Comparison of ENCODE assay signal across 8 cellular contexts in the genomic region with DNA sequence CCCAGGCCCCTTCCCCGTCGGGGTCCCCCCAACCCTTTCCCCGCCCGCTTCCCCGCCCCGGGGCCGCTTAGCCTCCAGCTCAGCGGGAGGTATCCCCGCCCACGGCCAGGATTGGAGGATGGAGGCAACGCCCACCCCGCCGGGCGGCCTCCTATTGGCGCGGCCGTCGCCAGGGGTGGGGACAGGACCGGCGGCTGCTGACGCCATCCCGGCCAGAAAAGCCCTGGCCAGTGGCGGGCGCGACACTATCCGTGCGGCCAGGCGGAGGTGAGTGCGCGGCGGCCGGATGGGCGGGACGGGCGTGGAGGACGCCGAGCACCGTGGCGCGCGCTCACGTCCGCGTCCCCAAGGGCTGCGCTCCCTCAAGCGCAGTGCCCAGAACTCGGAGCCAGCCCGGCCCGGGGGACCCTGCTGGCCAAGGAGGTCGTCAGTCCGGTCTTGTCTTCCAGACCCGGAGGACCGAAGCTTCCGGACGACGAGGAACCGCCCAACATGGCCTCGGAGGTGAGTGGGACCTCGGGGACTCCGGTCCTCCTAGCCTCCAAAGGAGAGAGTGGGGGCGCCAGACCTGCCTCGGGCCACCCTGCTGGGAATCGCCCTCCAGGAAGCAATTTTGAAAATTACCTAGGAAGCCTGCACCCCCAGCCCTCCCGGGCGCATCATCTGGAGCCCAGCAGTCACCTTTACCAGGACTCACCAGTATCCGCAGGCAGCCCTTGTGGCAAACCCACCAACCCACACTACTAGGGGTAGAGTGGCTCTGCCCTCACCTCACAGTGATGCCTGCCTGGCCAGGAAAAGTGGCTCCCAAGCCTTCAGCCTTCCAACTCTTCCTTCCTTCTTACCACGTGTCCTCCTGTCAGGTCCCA. TPM values are rescaled to one million over a fixed set of nuclear protein-coding genes. Genes with fewer than 3 reads are reported as not detected.
DNase-seq lines count a peak whose midpoint lies in the region; ATAC-seq, FAIRE-seq and TF ChIP-seq lines count a peak whose summit lies in the region.

ASL (plus strand) TSS at position 230 of the 869 bp plus-strand sequence; CDS start at position 493, 263 bp downstream.

- H3K36me3 ChIP-seq in HUES48 (ENCODE audit: control insufficient read depth, insufficient read depth, low read length) (no peaks in the 10 kb centered on the region), OCI-LY1 (ENCODE audit: insufficient read depth, low read length) (no peaks in the 10 kb centered on the region), endothelial cell of umbilical vein (ENCODE audit: control insufficient read depth in 2 of 2, extremely low read depth in 1 of 2, insufficient read depth in 2 of 2, low read length in 2 of 2) (peaks cover 0 to 2% of the 10 kb centered on the region in 2 experiments)

- H3K27me3 ChIP-seq in HUES48 (ENCODE audit: control insufficient read depth, insufficient read depth, low read length) (no peaks in the 10 kb centered on the region), OCI-LY1 (ENCODE audit: insufficient read depth, low read length) (no peaks in the 10 kb centered on the region), endothelial cell of umbilical vein (ENCODE audit: control insufficient read depth in 2 of 2, insufficient read depth in 2 of 2, low read length in 2 of 2) (no peaks in the 10 kb centered on the region)

- H3K4me3 Mint-ChIP-seq in Calu3 (ENCODE audit: low read depth, unreplicated experiment): peak within 1 kb of the TSS; percentile 77

- peak; percentile 96 for FAIRE-seq in endothelial cell of umbilical vein (lab: Jason Lieb, UNC)

- no peaks in the 10 kb centered on the region for H3F3A ChIP-seq in OCI-LY1 (ENCODE audit: insufficient read depth, low read length)

- DNase-seq in Calu3: peak; percentile 92
- DNase-seq in activated T-cell treated with anti-CD3 and anti-CD28 coated beads for 1 hour (ENCODE audit: low read depth): peak; percentile 78
- peak; percentile 93 for DNase-seq in endothelial cell of umbilical vein (ENCODE audit: low read depth, low spot score)
- peak; percentile 92 for DNase-seq in middle frontal gyrus (ENCODE audit: extremely low spot score, low spot score)
- DNase-seq in stimulated activated CD8-positive, alpha-beta memory T cell treated with anti-CD3 and anti-CD28 coated beads, Interleukin-2, amount 100 ng/mL, for 1 hour (ENCODE audit: low read depth in 2 of 2): peak; percentile 73 to 78

- H3K27me3 Mint-ChIP-seq in Calu3 (ENCODE audit: unreplicated experiment): no peaks in the 10 kb centered on the region

- H3K4me1 ChIP-seq in HUES48 (ENCODE audit: control insufficient read depth, insufficient read depth, low read length): peaks cover 7% of the 10 kb centered on the region
- H3K4me1 ChIP-seq in OCI-LY1 (ENCODE audit: insufficient read depth, low read length, severe bottlenecking): peaks cover 12% of the 10 kb centered on the region
- H3K4me1 ChIP-seq in endothelial cell of umbilical vein (ENCODE audit: control insufficient read depth, extremely low read depth, insufficient read depth, low read length): peaks cover 11% of the 10 kb centered on the region

- BruUV-seq in Calu3 (replicated peaks; lab: Mats Ljungman, UMichigan) (TSS peak; percentile 82), endothelial cell of umbilical vein (replicated peaks; lab: Mats Ljungman, UMichigan) (TSS peak; percentile 66)

- 0 out of 2 replicates have a peak within 1 kb of the TSS, but pooled peaks have one; percentile 27 for H2AFZ ChIP-seq in OCI-LY1 (ENCODE audit: low read length)
- peak within 1 kb of the TSS; percentile 90 for H2AFZ ChIP-seq in endothelial cell of umbilical vein (ENCODE audit: low read depth, low read length)

- H3K9me3 Mint-ChIP-seq in Calu3 (ENCODE audit: low read depth, unreplicated experiment): no peaks in the 10 kb centered on the region

- H3K27ac ChIP-seq in HUES48 (ENCODE audit: low read depth, low read length) (peak within 1 kb of the TSS; percentile 18), OCI-LY1 (ENCODE audit: low read depth, low read length, poor library complexity, severe bottlenecking) (peak within 1 kb of the TSS; percentile 11), endothelial cell of umbilical vein (ENCODE audit: insufficient read depth, low read depth, low read length) (peak within 1 kb of the TSS; percentile 61)

- TF ChIP-seq CTCF in Calu3 (IDR thresholded peaks at IDR 0.05; ENCODE audit: unreplicated experiment) (no peak), OCI-LY1 (IDR thresholded peaks at IDR 0.05; ENCODE audit: low read length) (peak; percentile 43), endothelial cell of umbilical vein (IDR thresholded peaks at IDR 0.05; ENCODE audit: extremely low read depth in 1 of 2, insufficient read depth in 1 of 2, low read depth in 1 of 2, low read length in 2 of 2) (no peak)

- H3K9me3 ChIP-seq in HUES48 (ENCODE audit: control insufficient read depth, insufficient read depth, low read length) (no peaks in the 10 kb centered on the region), OCI-LY1 (ENCODE audit: low read length) (no peaks in the 10 kb centered on the region), endothelial cell of umbilical vein (replicated peaks; ENCODE audit: control insufficient read depth, insufficient read depth, low read length) (no peaks in the 10 kb centered on the region)

- TF ChIP-seq POLR2A in endothelial cell of umbilical vein (IDR thresholded peaks at IDR 0.05; ENCODE audit: low read depth, low read length): peak; percentile 86

- H3K9ac ChIP-seq in HUES48 (ENCODE audit: low read depth, low read length) (peak within 1 kb of the TSS; percentile 71), OCI-LY1 (ENCODE audit: low read length) (peak within 1 kb of the TSS; percentile 73), endothelial cell of umbilical vein (replicated peaks; ENCODE audit: extremely low read depth, insufficient read depth, low read length) (peak within 1 kb of the TSS; percentile 82)

- H4K20me1 ChIP-seq in OCI-LY1 (ENCODE audit: insufficient read depth, low read length) (no peaks in the 10 kb centered on the region), endothelial cell of umbilical vein (replicated peaks; ENCODE audit: control insufficient read depth, extremely low read depth, insufficient read depth, low read length) (no peaks in the 10 kb centered on the region)

- CTCF ChIA-PET in Calu3 (lab: Charles Lee): interaction anchor here (0.5 to 1.2 kb wide), 6 partner anchors 8 to 204 kb away, joined by 3 to 8 read pairs (median 4); no protein-coding TSS in a partner anchor
- CTCF ChIA-PET in endothelial cell of umbilical vein (lab: Charles Lee): interaction anchor here (0.5 to 1.4 kb wide), 3 partner anchors 45 to 769 kb away, joined by 3 to 8 read pairs (median 3); no protein-coding TSS in a partner anchor

- H3K79me2 ChIP-seq in OCI-LY1 (ENCODE audit: insufficient read depth, low read length) (no peaks in the 10 kb centered on the region), endothelial cell of umbilical vein (ENCODE audit: control insufficient read depth, insufficient read depth, low read length) (peaks cover 14% of the 10 kb centered on the region)

- no peaks in the 10 kb centered on the region for H3K9me1 ChIP-seq in endothelial cell of umbilical vein (replicated peaks; ENCODE audit: control insufficient read depth, extremely low read depth, insufficient read depth, low read length)

- peaks cover 17% of the 10 kb centered on the region for H3K36me3 Mint-ChIP-seq in Calu3 (ENCODE audit: insufficient read depth, unreplicated experiment)

- H3K4me1 Mint-ChIP-seq in Calu3 (ENCODE audit: low read depth, unreplicated experiment): peaks cover 5% of the 10 kb centered on the region

- H3K4me2 ChIP-seq in OCI-LY1 (ENCODE audit: low read length) (peak within 1 kb of the TSS; percentile 83), endothelial cell of umbilical vein (ENCODE audit: insufficient read depth, low read length) (peak within 1 kb of the TSS; percentile 63)

- H3K27ac Mint-ChIP-seq in Calu3 (ENCODE audit: unreplicated experiment): peak within 1 kb of the TSS; percentile 84

- POLR2A ChIA-PET in endothelial cell of umbilical vein (lab: Charles Lee): interaction anchor here (0.6 kb wide), 2 partner anchors 9 to 39 kb away, joined by 3 to 4 read pairs; partner anchors contain the start of gene CRCP

- intact Hi-C loops in Calu3 (cut with micrococcal nuclease; ENCODE audit: unreplicated experiment) (no loop called here), endothelial cell of umbilical vein (cut with micrococcal nuclease) (loop anchor here (1.0 kb wide), 2 partner anchors 45 to 417 kb away; no protein-coding TSS in a partner anchor)

- dilution Hi-C loops in endothelial cell of umbilical vein (cut with MboI; ENCODE audit: extremely low pct_ligation_motif_present, low sequenced_read_pairs): no loop called here

- no peaks in the 10 kb centered on the region for H3K9me2 ChIP-seq in OCI-LY1 (ENCODE audit: low read depth, low read length)

- H3K4me3 ChIP-seq in HUES48 (ENCODE audit: low read depth, low read length): peak within 1 kb of the TSS; percentile 86
- peak within 1 kb of the TSS; percentile 78 for H3K4me3 ChIP-seq in OCI-LY1 (ENCODE audit: low read depth, low read length, poor library complexity, severe bottlenecking)
- H3K4me3 ChIP-seq in endothelial cell of umbilical vein (replicated peaks in 1 of 3; ENCODE audit: insufficient read depth in 1 of 3, low read depth in 1 of 3, low read length in 3 of 3): peak within 1 kb of the TSS; percentile 59 to 88 (median 75)

- peak; percentile 99 for ATAC-seq in GM21390 (IDR thresholded peaks at IDR 0.05; ENCODE audit: unreplicated experiment)

TF ChIP-seq in endothelial cell of umbilical vein, 7 proteins besides CTCF, POLR2A, EP300 and RAD21 (continues in another document):
- TF ChIP-seq POLR2AphosphoS5 (IDR thresholded peaks at IDR 0.05; ENCODE audit: insufficient read depth, low read depth, low read length): peak; percentile 92
- TF ChIP-seq EZH2 (IDR thresholded peaks at IDR 0.05; ENCODE audit: borderline replicate concordance, low read depth, low read length, severe bottlenecking): no peak
- TF ChIP-seq JUN (IDR thresholded peaks at IDR 0.05; ENCODE audit: borderline replicate concordance, insufficient read depth, insufficient read length, low read depth): no peak
- no peak for TF ChIP-seq FOS (IDR thresholded peaks at IDR 0.05; ENCODE audit: borderline replicate concordance, insufficient read depth, low read length)
- TF ChIP-seq MAX (IDR thresholded peaks at IDR 0.05; ENCODE audit: insufficient read depth, insufficient read length): peak; percentile 57

RNA-seq across cellular contexts. Expression of gene ASL, which starts in this region (rescaled TPM):
- 55.3 and 70.6 TPM in 2 replicates for total RNA-seq in Calu3 (2022)
- 48.4 and 50.5 TPM in 2 replicates for total RNA-seq in endothelial cell of umbilical vein
- polyA plus RNA-seq in endothelial cell of umbilical vein: 57.8 and 62.4 TPM in 2 replicates
- 41.1 and 45.6 TPM in 2 replicates for polyA plus RNA-seq in endothelial cell of umbilical vein (2011; cell fraction: cytosol; rRNA removed)
- 104 and 108 TPM in 2 replicates for polyA plus RNA-seq in endothelial cell of umbilical vein (2011; cell fraction: nucleus; rRNA removed)
- 35.0 and 38.4 TPM in 2 replicates for polyA plus RNA-seq in endothelial cell of umbilical vein (2012)
- 33.8 and 37.0 TPM in 2 replicates for polyA minus RNA-seq in endothelial cell of umbilical vein
- polyA minus RNA-seq in endothelial cell of umbilical vein (2011; cell fraction: cytosol; rRNA and poly(A)+ RNA removed): 19.5 TPM
- 15.5 and 31.3 TPM in 2 replicates for polyA minus RNA-seq in endothelial cell of umbilical vein (2011; cell fraction: nucleus; rRNA and poly(A)+ RNA removed)

Comparison
In these comparisons a context has a peak if more than half of its experiments do, and no peak if none do; other contexts are left out.
1. Peak in every context shown above with its lines: DNase-seq, ATAC-seq, H3K4me3 ChIP-seq and H3K27ac ChIP-seq.
2. H3K27ac ChIP-seq: peak in every context shown above with its lines; median percentile 61 in endothelial cell of umbilical vein; 18 in HUES48; 11 in OCI-LY1.